Comparison of ENCODE assay signal across 18 cellular contexts in genomic region chr12:45192707-45193106, GRCh38. TPM values are rescaled to one million over a fixed set of nuclear protein-coding genes. Genes with fewer than 3 reads are reported as not detected.
DNase-seq lines count a peak whose midpoint lies in the region; ATAC-seq and TF ChIP-seq lines count a peak whose summit lies in the region.
"Had no signal": no experiment of that assay in that cellular context is flagged by ENCODE, and none has a peak within 500 bp of the region (broad histone marks: within the 10 kb centered on the region; RNA-seq: fewer than 3 reads in every experiment).

No MANE protein-coding gene starts in this region.

- H3K4me3 ChIP-seq in HUES6 (ENCODE audit: low read depth, low read length) (no peak overlapping the region), brain microvascular endothelial cell (ENCODE audit: low read depth, low read length) (no peak overlapping the region), subcutaneous abdominal adipose tissue (ENCODE audit: low read depth in 1 of 5, low read length in 5 of 5) (no peak overlapping the region)
- H3K4me3 ChIP-seq: GM12878, HAP-1 had no signal

- H3K4me1 Mint-ChIP-seq in activated T-cell treated with anti-CD3 and anti-CD28 coated beads, Interleukin-2, amount 50 U/mL, for 72 hours (ENCODE audit: low read depth) = peaks cover 19% of the 10 kb centered on the region

- H3K9me3 Mint-ChIP-seq in activated T-cell treated with anti-CD3 and anti-CD28 coated beads, Interleukin-2, amount 50 U/mL, for 72 hours = no peaks in the 10 kb centered on the region

- 0 out of 2 replicates have a peak overlapping the region, but pooled peaks have one; percentile 63 for H3K27ac ChIP-seq in HUES6 (ENCODE audit: low read depth, low read length)
- H3K27ac ChIP-seq in brain microvascular endothelial cell = peak overlapping the region; percentile 12
- peak overlapping the region; percentile 19 for H3K27ac ChIP-seq in subcutaneous abdominal adipose tissue (ENCODE audit: low read depth, low read length)

- no peak overlapping the region for H3K9ac ChIP-seq in HUES6 (ENCODE audit: low read length)
- H3K9ac ChIP-seq in subcutaneous abdominal adipose tissue (ENCODE audit: low read length in 5 of 5) = no peak overlapping the region

- no peaks in the 10 kb centered on the region for H3K27me3 ChIP-seq in HUES6 (ENCODE audit: control insufficient read depth, insufficient read depth, low read length)
- H3K27me3 ChIP-seq in brain microvascular endothelial cell (replicated peaks) = no peaks in the 10 kb centered on the region
- H3K27me3 ChIP-seq in subcutaneous abdominal adipose tissue (ENCODE audit: control insufficient read depth in 5 of 5, insufficient read depth in 4 of 5, low read length in 5 of 5) = no peaks in the 10 kb centered on the region

- no peaks in the 10 kb centered on the region for H3K9me3 ChIP-seq in HUES6 (ENCODE audit: control insufficient read depth, insufficient read depth, low read depth, low read length)
- H3K9me3 ChIP-seq in subcutaneous abdominal adipose tissue (ENCODE audit: control insufficient read depth in 5 of 5, low read length in 5 of 5) = no peaks in the 10 kb centered on the region
- H3K9me3 ChIP-seq: HAP-1 had no signal

- DNase-seq in activated T-cell treated with anti-CD3 and anti-CD28 coated beads, Interleukin-2, amount 50 U/mL, for 72 hours = no peak
- DNase-seq in activated T-cell treated with anti-CD3 and anti-CD28 coated beads for 4 hours (no peak), brain microvascular endothelial cell (no peak), SK-N-DZ (ENCODE audit: low spot score) (no peak), amniotic stem cell (lab: John Stamatoyannopoulos, UW) (no peak)
- DNase-seq: 8988T; C1 segment of cervical spinal cord; KG1; NCI-H1092 treated with DMSO at 0.1 percent for 48 hours; NCI-H1694 treated with DMSO at 0.1 percent for 48 hours; NCI-H345; NCI-H69; NK-92 treated with Interleukin-12 subunit alpha and Interleukin-12 subunit beta, amount 100 ng/mL, for 24 hours had no signal

- in situ Hi-C loops in brain microvascular endothelial cell (cut with HindIII; ENCODE audit: low pct_ligation_motif_present, low sequenced_read_pairs) = loop anchor here (25.0 kb wide), 1 partner anchor 195 kb away; no protein-coding TSS in a partner anchor

- peak overlapping the region in 1 of 2 donors; percentile 46 for H3K4me3 Mint-ChIP-seq in activated T-cell treated with anti-CD3 and anti-CD28 coated beads, Interleukin-2, amount 50 U/mL, for 72 hours

- no peaks in the 10 kb centered on the region for H3K36me3 Mint-ChIP-seq in activated T-cell treated with anti-CD3 and anti-CD28 coated beads, Interleukin-2, amount 50 U/mL, for 72 hours (ENCODE audit: insufficient read depth in 2 of 2)

- peaks cover 12% of the 10 kb centered on the region; the same call in 1 of the 2 replicates for H3K4me1 ChIP-seq in HUES6 (ENCODE audit: control insufficient read depth, insufficient read depth, low read length)
- H3K4me1 ChIP-seq in subcutaneous abdominal adipose tissue (ENCODE audit: control insufficient read depth in 5 of 5, insufficient read depth in 5 of 5, low read length in 5 of 5) = peaks cover 0 to 15% (median 6%) of the 10 kb centered on the region in 5 donors

- no peak for TF ChIP-seq CTCF in brain microvascular endothelial cell (IDR thresholded peaks at IDR 0.05; ENCODE audit: low read depth, low read length, missing control alignments)

- ATAC-seq in activated T-cell treated with anti-CD3 and anti-CD28 coated beads, Interleukin-2, amount 50 U/mL, for 72 hours (replicated peaks in 1 of 2) = no peak
- ATAC-seq in GM19351 (IDR thresholded peaks at IDR 0.05; ENCODE audit: unreplicated experiment) = no peak

- H3K27me3 Mint-ChIP-seq in activated T-cell treated with anti-CD3 and anti-CD28 coated beads, Interleukin-2, amount 50 U/mL, for 72 hours (ENCODE audit: low read depth) = no peaks in the 10 kb centered on the region

- H3K27ac Mint-ChIP-seq in activated T-cell treated with anti-CD3 and anti-CD28 coated beads, Interleukin-2, amount 50 U/mL, for 72 hours = peak overlapping the region; percentile 62

- H3K36me3 ChIP-seq in HUES6 (ENCODE audit: control insufficient read depth, insufficient read depth, low read length) = no peaks in the 10 kb centered on the region
- H3K36me3 ChIP-seq in brain microvascular endothelial cell (replicated peaks) = no peaks in the 10 kb centered on the region
- H3K36me3 ChIP-seq in subcutaneous abdominal adipose tissue (ENCODE audit: control insufficient read depth in 5 of 5, insufficient read depth in 5 of 5, low read length in 5 of 5) = no peaks in the 10 kb centered on the region
- H3K36me3 ChIP-seq: HAP-1 had no signal

RNA-seq across cellular contexts. Expression of gene ANO6, which starts 23.2 kb away (rescaled TPM):
- total RNA-seq in activated T-cell treated with anti-CD3 and anti-CD28 coated beads, Interleukin-2, amount 50 U/mL, for 72 hours = 10 to 100 TPM; 25.3 to 27.0 TPM
- 68.9 and 75.0 TPM in 2 replicates for polyA plus RNA-seq in SK-N-DZ (2014; cell fraction: cytosol; rRNA removed)
- 39.3 and 39.6 TPM in 2 replicates for polyA plus RNA-seq in SK-N-DZ (2014; cell fraction: nucleus; rRNA removed)

Comparison
In these comparisons a context has a peak if more than half of its experiments do, and no peak if none do; other contexts are left out.
1. H3K27ac ChIP-seq: peak in every context shown above with its lines; median percentile 63 in HUES6; 19 in subcutaneous abdominal adipose tissue; 12 in brain microvascular endothelial cell.